8 cellular contexts compared by ENCODE assay signal in the genomic region with DNA sequence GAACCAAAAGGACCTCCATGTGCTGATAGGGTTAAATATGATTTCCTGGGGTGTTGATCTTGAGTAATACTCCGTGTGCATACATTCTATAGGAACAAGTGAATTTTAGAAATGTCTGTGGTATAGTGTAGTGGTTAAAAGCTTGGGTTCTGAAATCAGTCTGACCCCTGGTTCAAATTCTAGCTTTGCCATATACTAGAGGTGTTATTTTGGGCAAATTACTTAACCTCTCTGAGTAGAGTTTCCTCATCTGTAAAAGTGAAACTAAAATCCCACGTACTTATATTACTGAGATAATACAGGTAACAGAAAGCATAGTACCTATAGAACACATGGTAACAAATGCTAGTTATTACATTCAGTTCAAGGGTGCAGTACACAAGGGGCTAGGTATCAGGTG. TPM values are rescaled to one million over a fixed set of nuclear protein-coding genes. Genes with fewer than 3 reads are reported as not detected.
DNase-seq lines count a peak whose midpoint lies in the region; ATAC-seq, FAIRE-seq and TF ChIP-seq lines count a peak whose summit lies in the region.
"Not testable (repeated sequence)": the region's sequence is repeated elsewhere in the genome, so short reads cannot be mapped to it uniquely, and the experiment has no call there.

No MANE protein-coding gene starts in this region.

- in situ Hi-C loops in GM23248 (cut with MboI); transverse colon (cut with MboI; ENCODE audit: low pct_ligation_motif_present in 1 of 4, low pct_unique_long_range_greater_than_20kb in 1 of 4, low sequenced_read_pairs in 3 of 4): not testable (repeated sequence)

- peak overlapping the region; percentile 42 for H3K4me3 ChIP-seq in GM23248
- H3K4me3 ChIP-seq in astrocyte (ENCODE audit: insufficient read depth, low read depth, low read length) = peak overlapping the region; percentile 10
- H3K4me3 ChIP-seq in gastroesophageal sphincter = peak overlapping the region; percentile 5 to 24
- not testable (repeated sequence) for H3K4me3 ChIP-seq in neutrophil (ENCODE audit: low read depth in 1 of 2, low read length in 1 of 2)
- peak overlapping the region in 2 of 4 donors; percentile 14 to 38 for H3K4me3 ChIP-seq in transverse colon

- not testable (repeated sequence) for H3K27ac ChIP-seq in GM23248
- H3K27ac ChIP-seq in astrocyte (ENCODE audit: low read depth, low read length) = peak overlapping the region; percentile 53
- peak overlapping the region in 1 of 4 donors; percentile 19 for H3K27ac ChIP-seq in gastroesophageal sphincter
- peak overlapping the region; percentile 34 for H3K27ac ChIP-seq in neutrophil
- peak overlapping the region; percentile 61 to 86 (median 76) for H3K27ac ChIP-seq in transverse colon

- peak overlapping the region; percentile 58; the same call in 1 of the 2 replicates for H2AFZ ChIP-seq in GM23248
- not testable (repeated sequence) for H2AFZ ChIP-seq in astrocyte (ENCODE audit: low read depth, low read length)

- not testable (repeated sequence) for H3K27me3 ChIP-seq in GM23248 (replicated peaks; ENCODE audit: insufficient read depth); astrocyte (ENCODE audit: insufficient read depth, low read length); gastroesophageal sphincter; transverse colon
- peaks cover 10% of the 10 kb centered on the region for H3K27me3 ChIP-seq in neutrophil

- TF ChIP-seq EP300 in gastroesophageal sphincter (IDR thresholded peaks at IDR 0.05); transverse colon (IDR thresholded peaks at IDR 0.05; ENCODE audit: low read depth): not testable (repeated sequence)

- not testable (repeated sequence) for H3K9me2 ChIP-seq in GM23248 (ENCODE audit: insufficient read depth)

- TF ChIP-seq POLR2A in gastroesophageal sphincter (IDR thresholded peaks at IDR 0.05); transverse colon (IDR thresholded peaks at IDR 0.05): not testable (repeated sequence)

- not testable (repeated sequence) for TF ChIP-seq CTCF in astrocyte (IDR thresholded peaks at IDR 0.05; ENCODE audit: insufficient read depth, low read depth, low read length); gastroesophageal sphincter (IDR thresholded peaks at IDR 0.05); neutrophil (IDR thresholded peaks at IDR 0.05); transverse colon (IDR thresholded peaks at IDR 0.05)

- H3K4me1 ChIP-seq in GM23248 (ENCODE audit: insufficient read depth); astrocyte (ENCODE audit: insufficient read depth, low read length): not testable (repeated sequence)
- H3K4me1 ChIP-seq in gastroesophageal sphincter (peaks cover 2 to 28% (median 4%) of the 10 kb centered on the region in 3 donors), neutrophil (ENCODE audit: control insufficient read depth in 1 of 2, insufficient read depth in 1 of 2, low read depth in 1 of 2, low read length in 1 of 2) (peaks cover 9 to 10% of the 10 kb centered on the region in 2 experiments), transverse colon (peaks cover 9 to 45% (median 29%) of the 10 kb centered on the region in 4 donors)

- H3K36me3 Mint-ChIP-seq in astrocyte (ENCODE audit: low read depth, unreplicated experiment) = not testable (repeated sequence)

- not testable (repeated sequence) for H3K4me3 Mint-ChIP-seq in astrocyte (ENCODE audit: unreplicated experiment)

- not testable (repeated sequence) for H3K27me3 Mint-ChIP-seq in astrocyte (ENCODE audit: low read depth, unreplicated experiment)

- H3K79me2 ChIP-seq in GM23248 (ENCODE audit: insufficient read depth); astrocyte (ENCODE audit: insufficient read depth, low read length): not testable (repeated sequence)

- peak; percentile 49 for ATAC-seq in GM18502 (IDR thresholded peaks at IDR 0.05; ENCODE audit: poor library complexity, unreplicated experiment)
- ATAC-seq in HG03354 (IDR thresholded peaks at IDR 0.05; ENCODE audit: poor library complexity, severe bottlenecking, unreplicated experiment) = peak; percentile 31
- ATAC-seq in SK-N-SH treated with all-trans-retinoic acid at 6 μM for 48 hours = peak; percentile 19; the same call in 2 of the 3 replicates
- not testable (repeated sequence) for ATAC-seq in gastroesophageal sphincter

- peaks cover 10% of the 10 kb centered on the region for H3K4me1 Mint-ChIP-seq in astrocyte (ENCODE audit: low read depth, unreplicated experiment)

- H4K20me1 ChIP-seq in GM23248 (ENCODE audit: insufficient read depth); astrocyte (ENCODE audit: insufficient read depth, low read length): not testable (repeated sequence)

- H3K36me3 ChIP-seq in GM23248 (ENCODE audit: low read depth); astrocyte (ENCODE audit: insufficient read depth, low read length); gastroesophageal sphincter; neutrophil; transverse colon: not testable (repeated sequence)

- H3K9ac ChIP-seq in GM23248 (peak overlapping the region; percentile 61), astrocyte (ENCODE audit: low read length) (peak overlapping the region; percentile 68)

- H3K9me3 Mint-ChIP-seq in astrocyte (ENCODE audit: unreplicated experiment) = not testable (repeated sequence)

- DNase-seq in GM23248; astrocyte (ENCODE audit: low read depth); transverse colon: not testable (repeated sequence)

- not testable (repeated sequence) for H3F3A ChIP-seq in GM23248 (ENCODE audit: insufficient read depth)

- peak; percentile 54 for FAIRE-seq in astrocyte (lab: Jason Lieb, UNC)

- H3K27ac Mint-ChIP-seq in astrocyte (ENCODE audit: unreplicated experiment) = peak overlapping the region; percentile 90

- not testable (repeated sequence) for H3K9me3 ChIP-seq in GM23248 (ENCODE audit: low read depth); astrocyte (ENCODE audit: insufficient read depth, low read depth, low read length); gastroesophageal sphincter; neutrophil; transverse colon

- intact Hi-C loops in transverse colon (cut with DNase I; ENCODE audit: low total_unique reads) = not testable (repeated sequence)

- H3K4me2 ChIP-seq in GM23248 (ENCODE audit: unreplicated experiment) (peak overlapping the region; percentile 60), astrocyte (ENCODE audit: low read length) (peak overlapping the region; percentile 74)

- WGBS in GM23248 (ENCODE audit: low coverage in 1 of 2, low lambda C conversion rate in 2 of 2, missing lambda C conversion rate in 2 of 2), 2 experiments = 19 to 27% methylated on average over 1 of the region's 2 CpGs
- 0 to 20% methylated on average over 1 of the region's 2 CpGs for WGBS in gastroesophageal sphincter (ENCODE audit: low coverage in 1 of 2), 2 donors
- 5% methylated on average over 1 of the region's 2 CpGs; no CpG with 5 or more reads in 1 of the 2 donors for WGBS in transverse colon (ENCODE audit: low coverage in 1 of 2), 2 donors

RNA-seq across cellular contexts. Expression of a gene that starts 12.0 kb away (rescaled TPM):
- total RNA-seq in GM23248 (2014; rRNA removed; shearing (Covaris generic)) = 3.5 and 4.4 TPM in 2 replicates
- polyA plus RNA-seq in GM23248 (2016; fragmentation: Nextera tagmentation; extraction: Ambion mirVana) = 1.8 and 2.8 TPM in 2 replicates
- total RNA-seq in astrocyte = 5.1 and 5.7 TPM in 2 replicates
- total RNA-seq in gastroesophageal sphincter = 100 to 1,000 TPM in 3 of 4 donors, 10 to 100 TPM in 1; 65.8 to 174 (median 126) TPM
- 100 to 1,000 TPM; 242 to 491 (median 304) TPM for total RNA-seq in transverse colon

Comparison
In these comparisons a context has a peak if more than half of its experiments do, and no peak if none do; other contexts are left out.
1. RNA of a gene that starts 12.0 kb away (total RNA-seq): 242 to 491 TPM in transverse colon and 65.8 to 174 TPM in gastroesophageal sphincter; 5.1 to 5.7 TPM in astrocyte and 3.5 to 4.4 TPM in GM23248; every median in the first group is over 10 times any median in the second.